12 cellular contexts compared by ENCODE assay signal in genomic region chr17:21076242-21076641, GRCh38.
"Had no signal": no experiment of that assay in that cellular context is flagged by ENCODE, and none has a peak within 500 bp of the region (broad histone marks: within the 10 kb centered on the region; RNA-seq: fewer than 3 reads in every experiment).

No MANE protein-coding gene starts in this region.

- ATAC-seq: stimulated activated effector memory CD8-positive, alpha-beta T cell treated with anti-CD3 and anti-CD28 coated beads, Interleukin-12 subunit alpha, Interleukin-12 subunit beta, amount 100 ng/mL, for 72 hours had no signal

- H3K27me3 ChIP-seq: adrenal gland, brain microvascular endothelial cell had no signal

- H3K9me3 ChIP-seq: adrenal gland had no signal

- H3K27ac ChIP-seq: brain microvascular endothelial cell had no signal

- H3K4me3 ChIP-seq: adrenal gland, smooth muscle cell had no signal

- H3K36me3 ChIP-seq: adrenal gland, brain microvascular endothelial cell had no signal

- DNase-seq: activated CD4-positive, alpha-beta T cell treated with anti-CD3 and anti-CD28 coated beads, Interleukin-2, amount 50 U/mL, for 4 hours; activated CD4-positive, CD25-positive, alpha-beta regulatory T cell treated with anti-CD3 and anti-CD28 coated beads, Interleukin-2, amount 50 U/mL, for 72 hours; activated naive CD4-positive, alpha-beta T cell treated with anti-CD3 and anti-CD28 coated beads, Interleukin-2, amount 50 U/mL, for 16 hours; activated T-cell treated with anti-CD3 and anti-CD28 coated beads, Interleukin-2, amount 50 U/mL, for 1 hour; adrenal gland; brain microvascular endothelial cell; glutamatergic neuron; immature natural killer cell; left cardiac atrium; retina had no signal
